1 cellular context compared by ENCODE assay signal in the genomic region with DNA sequence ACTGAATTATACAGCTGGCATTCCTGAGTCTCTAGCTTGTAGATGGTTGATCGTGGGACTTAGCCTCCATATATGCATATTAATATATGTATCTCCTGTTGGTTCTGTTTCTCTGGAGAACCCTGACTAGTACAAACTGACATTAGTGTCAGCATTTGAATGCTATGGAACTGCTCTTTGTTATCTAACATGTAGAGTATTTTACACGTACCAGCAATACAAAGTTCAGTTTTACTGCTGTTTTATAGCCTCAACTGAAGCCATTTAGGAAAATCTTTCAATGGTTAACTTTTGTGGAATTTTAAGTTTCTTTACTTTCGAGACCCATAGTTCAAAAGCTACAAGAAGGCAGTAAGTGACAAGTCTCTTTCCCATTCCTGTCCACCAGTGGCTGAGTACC.
TF ChIP-seq lines count a peak whose summit lies in the region.

No MANE protein-coding gene starts in this region.

TF ChIP-seq in GM23338, 12 proteins besides CTCF, POLR2A, EP300 and RAD21 (continued from another document):
- TF ChIP-seq, protein P1, sequence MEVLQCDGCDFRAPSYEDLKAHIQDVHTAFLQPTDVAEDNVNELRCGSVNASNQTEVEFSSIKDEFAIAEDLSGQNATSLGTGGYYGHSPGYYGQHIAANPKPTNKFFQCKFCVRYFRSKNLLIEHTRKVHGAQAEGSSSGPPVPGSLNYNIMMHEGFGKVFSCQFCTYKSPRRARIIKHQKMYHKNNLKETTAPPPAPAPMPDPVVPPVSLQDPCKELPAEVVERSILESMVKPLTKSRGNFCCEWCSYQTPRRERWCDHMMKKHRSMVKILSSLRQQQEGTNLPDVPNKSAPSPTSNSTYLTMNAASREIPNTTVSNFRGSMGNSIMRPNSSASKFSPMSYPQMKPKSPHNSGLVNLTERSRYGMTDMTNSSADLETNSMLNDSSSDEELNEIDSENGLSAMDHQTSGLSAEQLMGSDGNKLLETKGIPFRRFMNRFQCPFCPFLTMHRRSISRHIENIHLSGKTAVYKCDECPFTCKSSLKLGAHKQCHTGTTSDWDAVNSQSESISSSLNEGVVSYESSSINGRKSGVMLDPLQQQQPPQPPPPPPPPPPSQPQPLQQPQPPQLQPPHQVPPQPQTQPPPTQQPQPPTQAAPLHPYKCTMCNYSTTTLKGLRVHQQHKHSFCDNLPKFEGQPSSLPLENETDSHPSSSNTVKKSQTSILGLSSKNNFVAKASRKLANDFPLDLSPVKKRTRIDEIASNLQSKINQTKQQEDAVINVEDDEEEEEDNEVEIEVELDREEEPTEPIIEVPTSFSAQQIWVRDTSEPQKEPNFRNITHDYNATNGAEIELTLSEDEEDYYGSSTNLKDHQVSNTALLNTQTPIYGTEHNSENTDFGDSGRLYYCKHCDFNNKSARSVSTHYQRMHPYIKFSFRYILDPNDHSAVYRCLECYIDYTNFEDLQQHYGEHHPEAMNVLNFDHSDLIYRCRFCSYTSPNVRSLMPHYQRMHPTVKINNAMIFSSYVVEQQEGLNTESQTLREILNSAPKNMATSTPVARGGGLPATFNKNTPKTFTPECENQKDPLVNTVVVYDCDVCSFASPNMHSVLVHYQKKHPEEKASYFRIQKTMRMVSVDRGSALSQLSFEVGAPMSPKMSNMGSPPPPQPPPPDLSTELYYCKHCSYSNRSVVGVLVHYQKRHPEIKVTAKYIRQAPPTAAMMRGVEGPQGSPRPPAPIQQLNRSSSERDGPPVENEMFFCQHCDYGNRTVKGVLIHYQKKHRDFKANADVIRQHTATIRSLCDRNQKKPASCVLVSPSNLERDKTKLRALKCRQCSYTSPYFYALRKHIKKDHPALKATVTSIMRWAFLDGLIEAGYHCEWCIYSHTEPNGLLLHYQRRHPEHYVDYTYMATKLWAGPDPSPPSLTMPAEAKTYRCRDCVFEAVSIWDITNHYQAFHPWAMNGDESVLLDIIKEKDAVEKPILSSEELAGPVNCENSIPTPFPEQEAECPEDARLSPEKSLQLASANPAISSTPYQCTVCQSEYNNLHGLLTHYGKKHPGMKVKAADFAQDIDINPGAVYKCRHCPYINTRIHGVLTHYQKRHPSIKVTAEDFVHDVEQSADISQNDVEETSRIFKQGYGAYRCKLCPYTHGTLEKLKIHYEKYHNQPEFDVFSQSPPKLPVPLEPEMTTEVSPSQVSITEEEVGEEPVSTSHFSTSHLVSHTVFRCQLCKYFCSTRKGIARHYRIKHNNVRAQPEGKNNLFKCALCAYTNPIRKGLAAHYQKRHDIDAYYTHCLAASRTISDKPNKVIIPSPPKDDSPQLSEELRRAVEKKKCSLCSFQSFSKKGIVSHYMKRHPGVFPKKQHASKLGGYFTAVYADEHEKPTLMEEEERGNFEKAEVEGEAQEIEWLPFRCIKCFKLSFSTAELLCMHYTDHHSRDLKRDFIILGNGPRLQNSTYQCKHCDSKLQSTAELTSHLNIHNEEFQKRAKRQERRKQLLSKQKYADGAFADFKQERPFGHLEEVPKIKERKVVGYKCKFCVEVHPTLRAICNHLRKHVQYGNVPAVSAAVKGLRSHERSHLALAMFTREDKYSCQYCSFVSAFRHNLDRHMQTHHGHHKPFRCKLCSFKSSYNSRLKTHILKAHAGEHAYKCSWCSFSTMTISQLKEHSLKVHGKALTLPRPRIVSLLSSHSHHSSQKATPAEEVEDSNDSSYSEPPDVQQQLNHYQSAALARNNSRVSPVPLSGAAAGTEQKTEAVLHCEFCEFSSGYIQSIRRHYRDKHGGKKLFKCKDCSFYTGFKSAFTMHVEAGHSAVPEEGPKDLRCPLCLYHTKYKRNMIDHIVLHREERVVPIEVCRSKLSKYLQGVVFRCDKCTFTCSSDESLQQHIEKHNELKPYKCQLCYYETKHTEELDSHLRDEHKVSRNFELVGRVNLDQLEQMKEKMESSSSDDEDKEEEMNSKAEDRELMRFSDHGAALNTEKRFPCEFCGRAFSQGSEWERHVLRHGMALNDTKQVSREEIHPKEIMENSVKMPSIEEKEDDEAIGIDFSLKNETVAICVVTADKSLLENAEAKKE (CRISPR knock-in tag; IDR thresholded peaks at IDR 0.05) = no peak
- TF ChIP-seq ZNF331 (CRISPR knock-in tag; IDR thresholded peaks at IDR 0.05; ENCODE audit: low read depth) = no peak
- TF ChIP-seq POLR2AphosphoS5 (IDR thresholded peaks at IDR 0.05; ENCODE audit: low read depth) = no peak
- no peak for TF ChIP-seq JUNB (IDR thresholded peaks at IDR 0.05; ENCODE audit: unreplicated experiment)
- no peak for TF ChIP-seq NANOG (IDR thresholded peaks at IDR 0.05; ENCODE audit: borderline replicate concordance)
- no peak for TF ChIP-seq EZH2 (IDR thresholded peaks at IDR 0.05; ENCODE audit: low read depth, unreplicated experiment)
- TF ChIP-seq, protein P2, sequence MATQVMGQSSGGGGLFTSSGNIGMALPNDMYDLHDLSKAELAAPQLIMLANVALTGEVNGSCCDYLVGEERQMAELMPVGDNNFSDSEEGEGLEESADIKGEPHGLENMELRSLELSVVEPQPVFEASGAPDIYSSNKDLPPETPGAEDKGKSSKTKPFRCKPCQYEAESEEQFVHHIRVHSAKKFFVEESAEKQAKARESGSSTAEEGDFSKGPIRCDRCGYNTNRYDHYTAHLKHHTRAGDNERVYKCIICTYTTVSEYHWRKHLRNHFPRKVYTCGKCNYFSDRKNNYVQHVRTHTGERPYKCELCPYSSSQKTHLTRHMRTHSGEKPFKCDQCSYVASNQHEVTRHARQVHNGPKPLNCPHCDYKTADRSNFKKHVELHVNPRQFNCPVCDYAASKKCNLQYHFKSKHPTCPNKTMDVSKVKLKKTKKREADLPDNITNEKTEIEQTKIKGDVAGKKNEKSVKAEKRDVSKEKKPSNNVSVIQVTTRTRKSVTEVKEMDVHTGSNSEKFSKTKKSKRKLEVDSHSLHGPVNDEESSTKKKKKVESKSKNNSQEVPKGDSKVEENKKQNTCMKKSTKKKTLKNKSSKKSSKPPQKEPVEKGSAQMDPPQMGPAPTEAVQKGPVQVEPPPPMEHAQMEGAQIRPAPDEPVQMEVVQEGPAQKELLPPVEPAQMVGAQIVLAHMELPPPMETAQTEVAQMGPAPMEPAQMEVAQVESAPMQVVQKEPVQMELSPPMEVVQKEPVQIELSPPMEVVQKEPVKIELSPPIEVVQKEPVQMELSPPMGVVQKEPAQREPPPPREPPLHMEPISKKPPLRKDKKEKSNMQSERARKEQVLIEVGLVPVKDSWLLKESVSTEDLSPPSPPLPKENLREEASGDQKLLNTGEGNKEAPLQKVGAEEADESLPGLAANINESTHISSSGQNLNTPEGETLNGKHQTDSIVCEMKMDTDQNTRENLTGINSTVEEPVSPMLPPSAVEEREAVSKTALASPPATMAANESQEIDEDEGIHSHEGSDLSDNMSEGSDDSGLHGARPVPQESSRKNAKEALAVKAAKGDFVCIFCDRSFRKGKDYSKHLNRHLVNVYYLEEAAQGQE (IDR thresholded peaks at IDR 0.05; ENCODE audit: unreplicated experiment) = no peak
- TF ChIP-seq CREB1 (CRISPR knock-in tag; IDR thresholded peaks at IDR 0.05; ENCODE audit: low read depth) = no peak
- no peak for TF ChIP-seq STAT1 (IDR thresholded peaks at IDR 0.05; ENCODE audit: unreplicated experiment)
- TF ChIP-seq EZH2phosphoT487 (IDR thresholded peaks at IDR 0.05; ENCODE audit: unreplicated experiment) = no peak
